ENCODE assay signal across 8 cellular contexts in genomic region chr13:36819064-36819810, GRCh38. TPM values are rescaled to one million over a fixed set of nuclear protein-coding genes. Genes with fewer than 3 reads are reported as not detected.
DNase-seq lines count a peak whose midpoint lies in the region; FAIRE-seq and TF ChIP-seq lines count a peak whose summit lies in the region.

RFXAP (plus strand) TSS chr13:36819222; CDS start chr13:36819358, 136 bp downstream.

- peak within 1 kb of the TSS; percentile 91 for H3K4me3 ChIP-seq in Loucy (ENCODE audit: low read length, poor library complexity, severe bottlenecking)
- peak within 1 kb of the TSS; percentile 65 for H3K4me3 ChIP-seq in SJCRH30

- peak within 1 kb of the TSS; percentile 4; the same call in 1 of the 2 replicates for H3K27ac ChIP-seq in SJCRH30

- H3K36me3 ChIP-seq in Loucy (ENCODE audit: insufficient read depth, low read length) (no peaks in the 10 kb centered on the region), SJCRH30 (no peaks in the 10 kb centered on the region)

- H2AFZ ChIP-seq in Loucy (ENCODE audit: low read length) = peak within 1 kb of the TSS; percentile 100

- H3K27me3 ChIP-seq in Loucy (ENCODE audit: insufficient read depth, low read length, poor library complexity, severe bottlenecking) (no peaks in the 10 kb centered on the region), SJCRH30 (no peaks in the 10 kb centered on the region)

- peak within 1 kb of the TSS; percentile 98 for H3K4me2 ChIP-seq in Loucy (ENCODE audit: low read depth, low read length, poor library complexity, severe bottlenecking)

- H3K79me2 ChIP-seq in Loucy (ENCODE audit: insufficient read depth, low read length) = peaks cover 52% of the 10 kb centered on the region

- H4K20me1 ChIP-seq in Loucy (ENCODE audit: insufficient read depth, low read length, poor library complexity, severe bottlenecking) = peaks cover 50% of the 10 kb centered on the region

- TF ChIP-seq CTCF in Loucy (conservative IDR thresholded peaks at IDR 0.05; ENCODE audit: low read length) = no peak

- no peaks in the 10 kb centered on the region for H3K9me2 ChIP-seq in Loucy (replicated peaks; ENCODE audit: low read depth, low read length)

- peak; percentile 65 for TF ChIP-seq POLR2A in H54 (IDR thresholded peaks at IDR 0.05; ENCODE audit: low read depth, low read length)

- FAIRE-seq in H54 (lab: Jason Lieb, UNC) (no peak), frontal cortex (lab: Jason Lieb, UNC) (no peak)

- peaks cover 47% of the 10 kb centered on the region for H3K4me1 ChIP-seq in Loucy (ENCODE audit: insufficient read depth, low read length, poor library complexity, severe bottlenecking)
- H3K4me1 ChIP-seq in SJCRH30 = peaks cover 8% of the 10 kb centered on the region; the same call in 1 of the 2 replicates

- H3F3A ChIP-seq in Loucy (ENCODE audit: low read depth) = no peaks in the 10 kb centered on the region

- no peaks in the 10 kb centered on the region for H3K9me3 ChIP-seq in Loucy (ENCODE audit: insufficient read depth, low read depth, low read length)
- H3K9me3 ChIP-seq in SJCRH30 (replicated peaks) = no peaks in the 10 kb centered on the region

- H3K9ac ChIP-seq in Loucy (ENCODE audit: low read depth, low read length, poor library complexity, severe bottlenecking) = peak within 1 kb of the TSS; percentile 83

- peak; percentile 93 for DNase-seq in GDM1 (lab: John Stamatoyannopoulos, UW)
- peak; percentile 78 for DNase-seq in H54 (ENCODE audit: insufficient read length, low spot score)
- peak; percentile 90 to 94 for DNase-seq in SJCRH30
- peak; percentile 84 for DNase-seq in activated gamma-delta T cell treated with anti-CD3 and anti-CD28 coated beads, Interleukin-2, amount 50 U/mL, for 16 hours (ENCODE audit: low read depth)
- peak; percentile 90 to 92 for DNase-seq in frontal cortex (ENCODE audit: low spot score in 2 of 2)
- DNase-seq in non-pigmented ciliary epithelial cell (ENCODE audit: low read depth) = peak; percentile 31
- peak; percentile 89 for DNase-seq in superior temporal gyrus (ENCODE audit: extremely low spot score)

RNA-seq across cellular contexts. Expression of gene RFXAP, which starts in this region (rescaled TPM):
- 7.3 and 8.9 TPM in 2 replicates for total RNA-seq in SJCRH30 (2014; rRNA removed; shearing (Covaris generic))
- total RNA-seq in frontal cortex = 5.3 TPM

Comparison
In these comparisons a context has a peak if more than half of its experiments do, and no peak if none do; other contexts are left out.
1. Peak in every context shown above with its lines: DNase-seq, H3K4me3 ChIP-seq and H3K27ac ChIP-seq.
2. DNase-seq: peak in every context shown above with its lines; median percentile 93 in GDM1; 92 in SJCRH30; 91 in frontal cortex; 89 in superior temporal gyrus; 84 in activated gamma-delta T cell treated with anti-CD3 and anti-CD28 coated beads, Interleukin-2, amount 50 U/mL, for 16 hours; 78 in H54; 31 in non-pigmented ciliary epithelial cell.